In genomic region chr1:39474810-39475209, GRCh38 we compare ENCODE assay signal across 16 cellular contexts. TPM values are rescaled to one million over a fixed set of nuclear protein-coding genes. Genes with fewer than 3 reads are reported as not detected.
"Had no signal": no experiment of that assay in that cellular context is flagged by ENCODE, and none has a peak within 500 bp of the region (broad histone marks: within the 10 kb centered on the region; RNA-seq: fewer than 3 reads in every experiment).

No MANE protein-coding gene starts in this region.

- H3K4me3 ChIP-seq: SJCRH30, smooth muscle cell had no signal

- H3K27me3 ChIP-seq: foreskin keratinocyte, SJCRH30 had no signal

- H3K9me3 Mint-ChIP-seq: activated CD8-positive, alpha-beta T cell treated with anti-CD3 and anti-CD28 coated beads for 36 hours; activated T-helper 17 cell treated with anti-CD3 and anti-CD28 coated beads, Interleukin-2, amount 50 U/mL, for 72 hours; brain; naive thymus-derived CD8-positive, alpha-beta T cell had no signal

- H3K27ac ChIP-seq: foreskin keratinocyte, SJCRH30, WERI-Rb-1 had no signal

- ATAC-seq: activated CD4-positive, alpha-beta T cell treated with anti-CD3 and anti-CD28 coated beads for 36 hours; activated CD8-positive, alpha-beta T cell treated with anti-CD3 and anti-CD28 coated beads for 36 hours; activated T-helper 17 cell treated with anti-CD3 and anti-CD28 coated beads, Interleukin-2, amount 50 U/mL, for 72 hours; foreskin keratinocyte; naive thymus-derived CD8-positive, alpha-beta T cell; T-helper 17 cell had no signal

- DNase-seq: activated CD4-positive, alpha-beta T cell treated with anti-CD3 and anti-CD28 coated beads for 36 hours; activated CD8-positive, alpha-beta memory T cell treated with anti-CD3 and anti-CD28 coated beads, Interleukin-2, amount 50 U/mL, for 48 hours; activated CD8-positive, alpha-beta T cell treated with anti-CD3 and anti-CD28 coated beads for 36 hours; activated naive CD4-positive, alpha-beta T cell treated with anti-CD3 and anti-CD28 coated beads, Interleukin-2, amount 50 U/mL, for 16 hours; amniotic stem cell; effector CD8-positive, alpha-beta T cell; foreskin keratinocyte; head of caudate nucleus; naive thymus-derived CD8-positive, alpha-beta T cell; posterior cingulate gyrus; SJCRH30; T-helper 17 cell; WERI-Rb-1 had no signal

- H3K4me2 ChIP-seq: smooth muscle cell had no signal

- H3K4me3 Mint-ChIP-seq: activated CD4-positive, alpha-beta T cell treated with anti-CD3 and anti-CD28 coated beads for 36 hours; activated CD8-positive, alpha-beta T cell treated with anti-CD3 and anti-CD28 coated beads for 36 hours; activated T-helper 17 cell treated with anti-CD3 and anti-CD28 coated beads, Interleukin-2, amount 50 U/mL, for 72 hours; brain; naive thymus-derived CD8-positive, alpha-beta T cell; T-helper 17 cell had no signal

- H3K4me1 ChIP-seq: foreskin keratinocyte had no signal

- H3K4me1 Mint-ChIP-seq: activated CD4-positive, alpha-beta T cell treated with anti-CD3 and anti-CD28 coated beads for 36 hours; activated T-helper 17 cell treated with anti-CD3 and anti-CD28 coated beads, Interleukin-2, amount 50 U/mL, for 72 hours; brain; naive thymus-derived CD8-positive, alpha-beta T cell had no signal

- H3K9me3 ChIP-seq: SJCRH30 had no signal

- H3K27me3 Mint-ChIP-seq: activated CD4-positive, alpha-beta T cell treated with anti-CD3 and anti-CD28 coated beads for 36 hours; activated CD8-positive, alpha-beta T cell treated with anti-CD3 and anti-CD28 coated beads for 36 hours; activated T-helper 17 cell treated with anti-CD3 and anti-CD28 coated beads, Interleukin-2, amount 50 U/mL, for 72 hours; brain; naive thymus-derived CD8-positive, alpha-beta T cell; T-helper 17 cell had no signal

- H3K27ac Mint-ChIP-seq: activated CD4-positive, alpha-beta T cell treated with anti-CD3 and anti-CD28 coated beads for 36 hours; activated CD8-positive, alpha-beta T cell treated with anti-CD3 and anti-CD28 coated beads for 36 hours; activated T-helper 17 cell treated with anti-CD3 and anti-CD28 coated beads, Interleukin-2, amount 50 U/mL, for 72 hours; T-helper 17 cell had no signal

RNA-seq across cellular contexts. Expression of gene BMP8A, which starts 16.6 kb away (rescaled TPM):
- total RNA-seq: foreskin keratinocyte; naive thymus-derived CD8-positive, alpha-beta T cell had no signal
- polyA plus RNA-seq: foreskin keratinocyte; naive thymus-derived CD8-positive, alpha-beta T cell had no signal
